9 cellular contexts compared by ENCODE assay signal in the genomic region with DNA sequence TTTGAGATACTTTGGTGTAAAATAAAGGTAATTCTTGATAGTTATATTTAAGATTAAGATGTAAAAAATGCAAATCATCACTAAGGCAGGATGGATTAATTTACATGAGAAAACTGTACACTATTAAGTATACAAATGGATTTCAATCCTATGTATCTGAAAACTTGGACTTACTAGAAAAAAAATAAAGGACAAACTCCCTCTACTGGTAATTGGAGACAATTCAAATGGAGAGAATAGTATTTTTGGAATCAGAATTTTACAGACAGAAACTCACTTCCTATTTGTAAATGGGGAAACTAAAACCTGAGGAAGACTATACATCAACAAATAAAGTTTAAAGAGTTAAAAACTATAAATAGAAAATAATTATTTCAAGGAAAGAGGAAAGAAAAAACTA.
DNase-seq lines count a peak whose midpoint lies in the region; ATAC-seq and TF ChIP-seq lines count a peak whose summit lies in the region.
"Had no signal": no experiment of that assay in that cellular context is flagged by ENCODE, and none has a peak within 500 bp of the region (broad histone marks: within the 10 kb centered on the region; RNA-seq: fewer than 3 reads in every experiment).

No MANE protein-coding gene starts in this region.

- DNase-seq in CD4-positive, alpha-beta T cell = no peak
- DNase-seq in MCF 10A (ENCODE audit: unreplicated experiment) (peak; percentile 38), mesothelial cell of epicardium (ENCODE audit: low spot score in 2 of 2, unreplicated experiment in 2 of 2) (no peak), left lobe of liver (ENCODE audit: low spot score) (no peak)
- DNase-seq in activated CD8-positive, alpha-beta memory T cell treated with anti-CD3 and anti-CD28 coated beads, Interleukin-2, amount 50 U/mL, for 48 hours = no peak
- DNase-seq: naive B cell had no signal

- H3K79me2 ChIP-seq in Loucy (ENCODE audit: insufficient read depth, low read length) = no peaks in the 10 kb centered on the region

- intact Hi-C loops in CD4-positive, alpha-beta T cell (cut with DNase I, micrococcal nuclease) = loop anchor here in 1 of 2 experiments (1.0 kb wide), 1 partner anchor 33 kb away; no protein-coding TSS in a partner anchor
- intact Hi-C loops in MCF 10A (cut with micrococcal nuclease) = loop anchor here (1.0 to 5.0 kb wide), 4 partner anchors 33 to 361 kb away; no protein-coding TSS in a partner anchor

- H3K9ac ChIP-seq in Loucy (ENCODE audit: low read depth, low read length, poor library complexity, severe bottlenecking) = no peak overlapping the region

- H3K4me3 Mint-ChIP-seq in CD4-positive, alpha-beta T cell = no peak overlapping the region
- H3K4me3 Mint-ChIP-seq in MCF 10A (ENCODE audit: unreplicated experiment) (no peak overlapping the region), mesothelial cell of epicardium (no peak overlapping the region)
- H3K4me3 Mint-ChIP-seq: naive B cell had no signal

- H3K4me1 ChIP-seq in Loucy (ENCODE audit: insufficient read depth, low read length, poor library complexity, severe bottlenecking) = no peaks in the 10 kb centered on the region

- CTCF ChIA-PET in CD4-positive, alpha-beta T cell (lab: Charles Lee) = interaction anchor here (0.6 to 2.5 kb wide), 4 partner anchors 10 to 1158 kb away, joined by 3 to 12 read pairs (median 4); no protein-coding TSS in a partner anchor
- CTCF ChIA-PET in MCF 10A (lab: Yijun Ruan, JAX) = interaction anchor here (0.6 to 4.9 kb wide), 10 partner anchors 10 to 371 kb away, joined by 3 to 72 read pairs (median 4); no protein-coding TSS in a partner anchor

- no peaks in the 10 kb centered on the region for H3K9me2 ChIP-seq in Loucy (replicated peaks; ENCODE audit: low read depth, low read length)

- no TSS peak for BruUV-seq in MCF 10A (replicated peaks; lab: Mats Ljungman, UMichigan)

- TF ChIP-seq CTCF in CD4-positive, alpha-beta T cell (IDR thresholded peaks at IDR 0.05) = peak; percentile 44
- TF ChIP-seq CTCF in Loucy (conservative IDR thresholded peaks at IDR 0.05; ENCODE audit: low read length) (peak; percentile 55), MCF 10A (IDR thresholded peaks at IDR 0.05; ENCODE audit: unreplicated experiment) (peak; percentile 44), mesothelial cell of epicardium (IDR thresholded peaks at IDR 0.05; ENCODE audit: unreplicated experiment) (peak; percentile 63)

- no peaks in the 10 kb centered on the region for H3K9me3 Mint-ChIP-seq in CD4-positive, alpha-beta T cell
- no peaks in the 10 kb centered on the region for H3K9me3 Mint-ChIP-seq in MCF 10A (ENCODE audit: unreplicated experiment)
- H3K9me3 Mint-ChIP-seq in mesothelial cell of epicardium = no peaks in the 10 kb centered on the region
- H3K9me3 Mint-ChIP-seq: naive B cell had no signal

- peaks cover 82% of the 10 kb centered on the region for H3K36me3 Mint-ChIP-seq in CD4-positive, alpha-beta T cell (ENCODE audit: low read depth)
- H3K36me3 Mint-ChIP-seq in MCF 10A (ENCODE audit: insufficient read depth, unreplicated experiment) (peaks cover 70% of the 10 kb centered on the region), mesothelial cell of epicardium (peaks cover 22% of the 10 kb centered on the region)

- H3F3A ChIP-seq in Loucy (ENCODE audit: low read depth) = no peaks in the 10 kb centered on the region

- H2AFZ ChIP-seq in Loucy (ENCODE audit: low read length) = no peak overlapping the region

- no peak overlapping the region for H3K27ac Mint-ChIP-seq in CD4-positive, alpha-beta T cell
- no peak overlapping the region for H3K27ac Mint-ChIP-seq in MCF 10A (ENCODE audit: low read depth, unreplicated experiment)
- no peak overlapping the region for H3K27ac Mint-ChIP-seq in mesothelial cell of epicardium

- H3K27ac ChIP-seq in CD4-positive, alpha-beta T cell (ENCODE audit: low read depth, low read length) = no peak overlapping the region

- H4K20me1 ChIP-seq in Loucy (ENCODE audit: insufficient read depth, low read length, poor library complexity, severe bottlenecking) = no peaks in the 10 kb centered on the region

- no peak overlapping the region for H3K4me3 ChIP-seq in Loucy (ENCODE audit: low read length, poor library complexity, severe bottlenecking)

- H3K4me1 Mint-ChIP-seq in CD4-positive, alpha-beta T cell (ENCODE audit: low read depth) = no peaks in the 10 kb centered on the region
- H3K4me1 Mint-ChIP-seq in MCF 10A (ENCODE audit: insufficient read depth, unreplicated experiment) (peaks cover 5% of the 10 kb centered on the region), mesothelial cell of epicardium (no peaks in the 10 kb centered on the region)
- H3K4me1 Mint-ChIP-seq: naive B cell had no signal

- H3K36me3 ChIP-seq in Loucy (ENCODE audit: insufficient read depth, low read length) = peaks cover 72% of the 10 kb centered on the region

- no peaks in the 10 kb centered on the region for H3K27me3 ChIP-seq in CD4-positive, alpha-beta T cell (ENCODE audit: control insufficient read depth, insufficient read depth, low read length)
- H3K27me3 ChIP-seq in Loucy (ENCODE audit: insufficient read depth, low read length, poor library complexity, severe bottlenecking) = no peaks in the 10 kb centered on the region

- no peaks in the 10 kb centered on the region for H3K9me3 ChIP-seq in CD4-positive, alpha-beta T cell (ENCODE audit: control insufficient read depth, low read length)
- no peaks in the 10 kb centered on the region for H3K9me3 ChIP-seq in Loucy (ENCODE audit: insufficient read depth, low read depth, low read length)

- no peak overlapping the region for H3K4me2 ChIP-seq in Loucy (ENCODE audit: low read depth, low read length, poor library complexity, severe bottlenecking)

- H3K27me3 Mint-ChIP-seq in CD4-positive, alpha-beta T cell = no peaks in the 10 kb centered on the region
- H3K27me3 Mint-ChIP-seq in MCF 10A (ENCODE audit: insufficient read depth, unreplicated experiment) (no peaks in the 10 kb centered on the region), mesothelial cell of epicardium (ENCODE audit: low read depth) (no peaks in the 10 kb centered on the region)
- H3K27me3 Mint-ChIP-seq: naive B cell had no signal

- ATAC-seq in CD4-positive, alpha-beta T cell (ENCODE audit: poor library complexity) = no peak
- ATAC-seq in left lobe of liver (no peak), HG02840 (IDR thresholded peaks at IDR 0.05; ENCODE audit: low FRiP score, unreplicated experiment) (no peak), HG02588 (IDR thresholded peaks at IDR 0.05; ENCODE audit: unreplicated experiment) (no peak)

- POLR2A ChIA-PET in CD4-positive, alpha-beta T cell (lab: Charles Lee) = interaction anchor here (0.6 kb wide), 1 partner anchor 71 kb away, joined by 3 read pairs; no protein-coding TSS in a partner anchor
- POLR2A ChIA-PET in MCF 10A (lab: Yijun Ruan, JAX) = interaction anchor here (0.7 to 1.5 kb wide), 4 partner anchors 14 to 304 kb away, joined by 3 to 5 read pairs (median 4); no protein-coding TSS in a partner anchor
